In the genomic region with DNA sequence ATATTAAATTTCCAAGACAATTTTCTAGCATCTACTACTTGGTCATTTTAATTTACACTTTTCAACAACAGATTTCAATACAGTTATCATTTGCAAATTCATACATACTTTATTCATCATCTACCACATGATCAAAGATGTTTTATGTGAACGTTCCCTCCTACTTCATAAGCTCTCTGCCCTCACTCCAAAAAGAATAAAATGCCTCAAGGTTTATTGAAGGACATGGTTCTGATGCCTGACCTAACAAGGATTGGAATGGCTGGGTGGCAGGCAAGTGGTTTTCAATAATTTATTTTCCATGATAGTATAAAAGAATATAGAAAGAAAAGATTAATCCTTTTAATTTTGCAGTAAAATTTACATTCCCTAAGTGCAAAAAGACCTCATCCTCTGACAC, we compare ENCODE assay signal across 15 cellular contexts. TPM values are rescaled to one million over a fixed set of nuclear protein-coding genes. Genes with fewer than 3 reads are reported as not detected.
DNase-seq lines count a peak whose midpoint lies in the region; ATAC-seq and TF ChIP-seq lines count a peak whose summit lies in the region.
"Had no signal": no experiment of that assay in that cellular context is flagged by ENCODE, and none has a peak within 500 bp of the region (broad histone marks: within the 10 kb centered on the region; RNA-seq: fewer than 3 reads in every experiment).

No MANE protein-coding gene starts in this region.

- peaks cover 26% of the 10 kb centered on the region for H3K4me1 Mint-ChIP-seq in Calu3 (ENCODE audit: low read depth, unreplicated experiment)
- H3K4me1 Mint-ChIP-seq in endothelial cell (ENCODE audit: unreplicated experiment) = peaks cover 12% of the 10 kb centered on the region

- no peaks in the 10 kb centered on the region for H3K9me2 ChIP-seq in OCI-LY1 (ENCODE audit: low read depth, low read length)

- peak overlapping the region; percentile 99 for H3K9ac ChIP-seq in OCI-LY1 (ENCODE audit: low read length)

- H3K36me3 Mint-ChIP-seq in Calu3 (ENCODE audit: insufficient read depth, unreplicated experiment) (peaks cover 75% of the 10 kb centered on the region), endothelial cell (ENCODE audit: low read depth, unreplicated experiment) (no peaks in the 10 kb centered on the region)

- peaks cover 11% of the 10 kb centered on the region for H3K36me3 ChIP-seq in HAP-1 (replicated peaks)
- H3K36me3 ChIP-seq in OCI-LY1 (ENCODE audit: insufficient read depth, low read length) = peaks cover 43% of the 10 kb centered on the region
- no peaks in the 10 kb centered on the region for H3K36me3 ChIP-seq in lower lobe of right lung
- H3K36me3 ChIP-seq: adrenal gland, neutrophil had no signal

- no TSS peak for BruUV-seq in Calu3 (replicated peaks; lab: Mats Ljungman, UMichigan)

- H3K27ac ChIP-seq in OCI-LY1 (ENCODE audit: low read depth, low read length, poor library complexity, severe bottlenecking) = peak overlapping the region; percentile 95
- no peak overlapping the region for H3K27ac ChIP-seq in lower lobe of right lung
- H3K27ac ChIP-seq: neutrophil had no signal

- H3K4me2 ChIP-seq in OCI-LY1 (ENCODE audit: low read length) = peak overlapping the region; percentile 89

- no peaks in the 10 kb centered on the region for H3K9me3 ChIP-seq in HAP-1
- no peaks in the 10 kb centered on the region for H3K9me3 ChIP-seq in OCI-LY1 (ENCODE audit: low read length)
- no peaks in the 10 kb centered on the region for H3K9me3 ChIP-seq in lower lobe of right lung
- H3K9me3 ChIP-seq: neutrophil had no signal

- peak overlapping the region; percentile 96 for H3K27ac Mint-ChIP-seq in Calu3 (ENCODE audit: unreplicated experiment)
- no peak overlapping the region for H3K27ac Mint-ChIP-seq in endothelial cell (ENCODE audit: unreplicated experiment)
- H3K27ac Mint-ChIP-seq: activated T-cell treated with anti-CD3 and anti-CD28 coated beads, Interleukin-2, amount 50 U/mL, for 24 hours; CD4-positive, alpha-beta T cell; H9 had no signal

- no peak for TF ChIP-seq CTCF in Calu3 (IDR thresholded peaks at IDR 0.05; ENCODE audit: unreplicated experiment)
- TF ChIP-seq CTCF in OCI-LY1 (IDR thresholded peaks at IDR 0.05; ENCODE audit: low read length) = no peak
- TF ChIP-seq CTCF in endothelial cell (IDR thresholded peaks at IDR 0.05; ENCODE audit: unreplicated experiment) = no peak
- TF ChIP-seq CTCF in lower lobe of right lung (IDR thresholded peaks at IDR 0.05) = no peak

- no peak overlapping the region for H2AFZ ChIP-seq in OCI-LY1 (ENCODE audit: low read length)

- DNase-seq in Calu3 = no peak
- DNase-seq in HAP-1 (ENCODE audit: low spot score in 2 of 2) = peak in 1 of 2 experiments; percentile 68
- peak; percentile 19 for DNase-seq in foreskin melanocyte
- no peak for DNase-seq in endothelial cell (ENCODE audit: low spot score)
- DNase-seq in lower lobe of right lung = no peak
- DNase-seq in cerebellar nuclear complex (lab: John Stamatoyannopoulos, UW) = no peak
- DNase-seq: activated CD4-positive, alpha-beta T cell treated with anti-CD3 and anti-CD28 coated beads for 1 hour; activated T-cell treated with anti-CD3 and anti-CD28 coated beads, Interleukin-2, amount 50 U/mL, for 24 hours; adrenal gland; CD4-positive, alpha-beta T cell; GF-D8; H9 had no signal

- H3F3A ChIP-seq in OCI-LY1 (ENCODE audit: insufficient read depth, low read length) = no peaks in the 10 kb centered on the region

- CTCF ChIA-PET in Calu3 (lab: Charles Lee) = no interaction called here

- in situ Hi-C loops in HAP-1 (cut with MboI; ENCODE audit: low sequenced_read_pairs) = no loop called here

- ATAC-seq in GM21529 (IDR thresholded peaks at IDR 0.05; ENCODE audit: unreplicated experiment) = no peak
- ATAC-seq in lower lobe of right lung = no peak

- no peaks in the 10 kb centered on the region for H4K20me1 ChIP-seq in OCI-LY1 (ENCODE audit: insufficient read depth, low read length)

- H3K27me3 Mint-ChIP-seq in Calu3 (ENCODE audit: unreplicated experiment) = no peaks in the 10 kb centered on the region
- H3K27me3 Mint-ChIP-seq in endothelial cell (ENCODE audit: unreplicated experiment) = peaks cover 30% of the 10 kb centered on the region

- H3K27me3 ChIP-seq in HAP-1 (ENCODE audit: low read depth) (no peaks in the 10 kb centered on the region), OCI-LY1 (ENCODE audit: insufficient read depth, low read length) (no peaks in the 10 kb centered on the region), lower lobe of right lung (ENCODE audit: low read depth) (no peaks in the 10 kb centered on the region)
- H3K27me3 ChIP-seq: adrenal gland had no signal

- no peaks in the 10 kb centered on the region for H3K9me3 Mint-ChIP-seq in Calu3 (ENCODE audit: low read depth, unreplicated experiment)
- no peaks in the 10 kb centered on the region for H3K9me3 Mint-ChIP-seq in endothelial cell (ENCODE audit: unreplicated experiment)
- H3K9me3 Mint-ChIP-seq: activated T-cell treated with anti-CD3 and anti-CD28 coated beads, Interleukin-2, amount 50 U/mL, for 24 hours; CD4-positive, alpha-beta T cell had no signal

- H3K4me1 ChIP-seq in HAP-1 (peaks cover 31% of the 10 kb centered on the region), OCI-LY1 (ENCODE audit: insufficient read depth, low read length, severe bottlenecking) (peaks cover 44% of the 10 kb centered on the region), lower lobe of right lung (peaks cover 10% of the 10 kb centered on the region)

- H3K79me2 ChIP-seq in OCI-LY1 (ENCODE audit: insufficient read depth, low read length) = peaks cover 76% of the 10 kb centered on the region

- no peak overlapping the region for H3K4me3 Mint-ChIP-seq in Calu3 (ENCODE audit: low read depth, unreplicated experiment)
- H3K4me3 Mint-ChIP-seq in endothelial cell (ENCODE audit: unreplicated experiment) = no peak overlapping the region

- peak overlapping the region; percentile 52 for H3K4me3 ChIP-seq in HAP-1
- H3K4me3 ChIP-seq in OCI-LY1 (ENCODE audit: low read depth, low read length, poor library complexity, severe bottlenecking) = peak overlapping the region; percentile 89
- H3K4me3 ChIP-seq in lower lobe of right lung = no peak overlapping the region

- intact Hi-C loops in Calu3 (cut with micrococcal nuclease; ENCODE audit: unreplicated experiment) (no loop called here), lower lobe of right lung (cut with DNase I) (no loop called here)

RNA-seq across cellular contexts. Expression of gene CDKN2C, which starts 5.4 kb away (rescaled TPM):
- 36.8 and 40.2 TPM in 2 replicates for total RNA-seq in Calu3 (2022)
- not detected for total RNA-seq in endothelial cell (ENCODE audit: unreplicated experiment)
- 9.2 TPM for total RNA-seq in lower lobe of right lung
- total RNA-seq: H9 had no signal

RNA-seq across cellular contexts. Expression of gene FAF1, which starts 15.4 kb away (rescaled TPM):
- 94.8 and 104 TPM in 2 replicates for total RNA-seq in Calu3 (2022)
- total RNA-seq in endothelial cell (ENCODE audit: unreplicated experiment) = 54.3 TPM
- 45.0 TPM for total RNA-seq in lower lobe of right lung
